3 cellular contexts compared by ENCODE assay signal in the genomic region with DNA sequence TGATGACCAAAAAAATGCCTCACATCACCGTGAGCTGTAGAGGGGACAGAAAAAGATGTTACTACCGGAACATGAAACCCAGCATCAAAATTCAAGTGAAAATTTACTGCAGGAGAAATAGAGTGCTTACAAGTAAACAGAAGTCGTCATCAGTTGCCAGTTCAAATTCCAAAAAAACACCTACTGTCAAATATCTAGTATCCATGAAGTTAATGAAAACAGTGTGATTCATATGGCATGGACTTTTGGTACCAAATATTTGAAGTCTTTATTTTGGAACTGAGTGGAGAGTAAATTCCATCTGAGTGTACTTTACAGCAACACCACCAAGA.
"Had no signal": no experiment of that assay in that cellular context is flagged by ENCODE, and none has a peak within 500 bp of the region (broad histone marks: within the 10 kb centered on the region; RNA-seq: fewer than 3 reads in every experiment).

No MANE protein-coding gene starts in this region.

- H3K27me3 Mint-ChIP-seq: IgD-negative memory B cell had no signal

- H3K27ac Mint-ChIP-seq: HFFc6, IgD-negative memory B cell had no signal

- H3K9me3 ChIP-seq: HAP-1 had no signal

- H3K4me3 ChIP-seq: HAP-1 had no signal

- H3K9me3 Mint-ChIP-seq: HFFc6, IgD-negative memory B cell had no signal

- H3K36me3 Mint-ChIP-seq: IgD-negative memory B cell had no signal

- H3K36me3 ChIP-seq: HAP-1 had no signal

- H3K4me3 Mint-ChIP-seq: IgD-negative memory B cell had no signal

- H3K4me1 ChIP-seq: HAP-1 had no signal

- H3K4me1 Mint-ChIP-seq: IgD-negative memory B cell had no signal
